23 cellular contexts compared by ENCODE assay signal in the genomic region with DNA sequence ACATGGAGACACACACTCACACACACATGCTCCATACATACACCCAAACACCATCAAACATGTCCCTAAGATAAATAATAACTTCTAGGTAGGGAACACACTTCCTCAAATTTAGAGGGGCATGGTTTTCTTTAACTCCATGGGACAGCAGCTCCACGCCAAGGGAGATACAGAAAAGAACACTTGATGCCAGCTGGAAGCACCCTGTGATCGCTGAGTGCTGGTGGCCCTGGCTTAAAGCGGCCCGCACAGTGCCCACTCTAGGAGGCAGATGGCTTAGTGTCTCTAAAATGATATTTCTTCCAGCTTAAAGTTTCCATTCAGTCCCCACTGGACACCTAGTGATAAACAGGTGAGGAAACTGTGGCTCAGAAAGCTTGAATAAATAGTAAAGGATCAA.
DNase-seq lines count a peak whose midpoint lies in the region; ATAC-seq and TF ChIP-seq lines count a peak whose summit lies in the region.
"Had no signal": no experiment of that assay in that cellular context is flagged by ENCODE, and none has a peak within 500 bp of the region (broad histone marks: within the 10 kb centered on the region; RNA-seq: fewer than 3 reads in every experiment).

No MANE protein-coding gene starts in this region.

- no peaks in the 10 kb centered on the region for H3K27me3 Mint-ChIP-seq in activated CD4-positive, alpha-beta T cell treated with anti-CD3 and anti-CD28 coated beads for 36 hours
- no peaks in the 10 kb centered on the region for H3K27me3 Mint-ChIP-seq in stimulated activated naive CD8-positive, alpha-beta T cell treated with anti-CD3 and anti-CD28 coated beads, Interleukin-15, amount 100 ng/mL, for 72 hours
- H3K27me3 Mint-ChIP-seq in GM23338 (ENCODE audit: insufficient read depth, low read depth, poor library complexity), result peaks cover 5% of the 10 kb centered on the region

- H3F3A ChIP-seq in GM23338 (replicated peaks; ENCODE audit: low read depth), result no peaks in the 10 kb centered on the region

- H3K27me3 ChIP-seq in heart left ventricle (peaks cover 0 to 3% (median 0%) of the 10 kb centered on the region in 9 donors), GM23338 (ENCODE audit: insufficient read depth) (no peaks in the 10 kb centered on the region)
- H3K27me3 ChIP-seq: ascending aorta had no signal

- H3K9me3 ChIP-seq in heart left ventricle, result no peaks in the 10 kb centered on the region
- H3K9me3 ChIP-seq: ascending aorta, upper lobe of left lung had no signal

- H3K36me3 ChIP-seq in heart left ventricle, result no peaks in the 10 kb centered on the region
- no peaks in the 10 kb centered on the region for H3K36me3 ChIP-seq in GM23338 (ENCODE audit: insufficient read depth)
- H3K36me3 ChIP-seq: ascending aorta, upper lobe of left lung had no signal

- H3K4me1 ChIP-seq in heart left ventricle (peaks cover 0 to 48% (median 0%) of the 10 kb centered on the region in 12 donors), GM23338 (ENCODE audit: insufficient read depth) (no peaks in the 10 kb centered on the region; the same call in 1 of the 2 replicates)
- H3K4me1 ChIP-seq: ascending aorta had no signal

- 0 out of 2 replicates have a peak, but pooled peaks cover 2% of the 10 kb centered on the region for H3K9me2 ChIP-seq in GM23338 (ENCODE audit: insufficient read depth)

- TF ChIP-seq CTCF in heart left ventricle (IDR thresholded peaks at IDR 0.05) (no peak), GM23338 (conservative IDR thresholded peaks at IDR 0.05; ENCODE audit: low read depth in 2 of 2) (no peak)

- peaks cover 79% of the 10 kb centered on the region for H3K4me1 Mint-ChIP-seq in activated CD4-positive, alpha-beta T cell treated with anti-CD3 and anti-CD28 coated beads for 36 hours
- H3K4me1 Mint-ChIP-seq in stimulated activated naive CD8-positive, alpha-beta T cell treated with anti-CD3 and anti-CD28 coated beads, Interleukin-15, amount 100 ng/mL, for 72 hours, result peaks cover 73% of the 10 kb centered on the region
- H3K4me1 Mint-ChIP-seq in GM23338, result peaks cover 21% of the 10 kb centered on the region

- peaks cover 2% of the 10 kb centered on the region for H3K9me3 Mint-ChIP-seq in activated CD4-positive, alpha-beta T cell treated with anti-CD3 and anti-CD28 coated beads for 36 hours (ENCODE audit: low read depth)
- peaks cover 0 to 4% of the 10 kb centered on the region in 2 donors for H3K9me3 Mint-ChIP-seq in stimulated activated naive CD8-positive, alpha-beta T cell treated with anti-CD3 and anti-CD28 coated beads, Interleukin-15, amount 100 ng/mL, for 72 hours
- H3K9me3 Mint-ChIP-seq in GM23338, result no peaks in the 10 kb centered on the region; the same call in 2 of the 3 replicates
- H3K9me3 Mint-ChIP-seq: dendritic cell treated with granulocyte-macrophage colony-stimulating factor and Interleukin-4, amounts not matched to agents 40 ng/mL and 50 ng/mL, for 4 days; T-helper 1 cell treated with Interleukin-12 subunit alpha and Interleukin-12 subunit beta and Interleukin-4 antibody, amounts not matched to agents 30 μg/mL and 1 μg/mL, for 36 hours had no signal

- no peak for ATAC-seq in activated CD4-positive, alpha-beta T cell treated with anti-CD3 and anti-CD28 coated beads for 36 hours
- ATAC-seq in stimulated activated naive CD8-positive, alpha-beta T cell treated with anti-CD3 and anti-CD28 coated beads, Interleukin-15, amount 100 ng/mL, for 72 hours, result no peak
- no peak for ATAC-seq in stimulated activated naive CD8-positive, alpha-beta T cell treated with anti-CD3 and anti-CD28 coated beads, Interleukin-15, Interleukin-2, amounts not matched to agents 100 U/mL and 50 U/mL, for 24 hours
- ATAC-seq in heart left ventricle (peak in 3 of 4 donors; percentile 37 to 64 (median 55)), GM23338 (no peak)

- DNase-seq in activated CD4-positive, alpha-beta T cell treated with anti-CD3 and anti-CD28 coated beads for 36 hours, result no peak
- no peak for DNase-seq in activated CD4-positive, alpha-beta T cell treated with anti-CD3 and anti-CD28 coated beads for 4 hours
- no peak for DNase-seq in stimulated activated naive CD8-positive, alpha-beta T cell treated with anti-CD3 and anti-CD28 coated beads, Interleukin-15, amount 100 ng/mL, for 72 hours
- no peak for DNase-seq in stimulated activated naive CD8-positive, alpha-beta T cell treated with anti-CD3 and anti-CD28 coated beads, Interleukin-15, Interleukin-2, amounts not matched to agents 100 U/mL and 50 U/mL, for 24 hours
- DNase-seq in heart left ventricle, result no peak
- DNase-seq in NCI-H1436 (lab: John Stamatoyannopoulos, UW), result no peak
- DNase-seq in GM23338 (ENCODE audit: low spot score), result no peak
- no peak for DNase-seq in NCI-H146 treated with DMSO at 0.1 percent for 48 hours (lab: John Stamatoyannopoulos, UW; ENCODE audit: unreplicated experiment)
- DNase-seq: activated CD4-positive, alpha-beta T cell treated with anti-CD3 and anti-CD28 coated beads, Interleukin-2, amount 50 U/mL, for 1 hour; activated naive CD4-positive, alpha-beta T cell treated with Interleukin-2 at 50 U/mL for 16 hours; AML-193; caudate nucleus; H7; Karpas-422; mammary epithelial cell; NCI-H1930; NCI-H2227 treated with DMSO at 0.1 percent for 48 hours; occipital lobe; upper lobe of left lung had no signal

- no peaks in the 10 kb centered on the region for H3K79me2 ChIP-seq in GM23338 (replicated peaks; ENCODE audit: insufficient read depth)

- H3K4me3 ChIP-seq in heart left ventricle (no peak overlapping the region), GM23338 (no peak overlapping the region)
- H3K4me3 ChIP-seq: ascending aorta, skin epidermis, upper lobe of left lung had no signal

- 70 to 93% (median 85%) methylated on average over 3 to 4 of the region's 4 CpGs for WGBS in heart left ventricle, 4 donors

- H3K4me3 Mint-ChIP-seq in activated CD4-positive, alpha-beta T cell treated with anti-CD3 and anti-CD28 coated beads for 36 hours, result no peak overlapping the region
- H3K4me3 Mint-ChIP-seq in stimulated activated naive CD8-positive, alpha-beta T cell treated with anti-CD3 and anti-CD28 coated beads, Interleukin-15, amount 100 ng/mL, for 72 hours, result peak overlapping the region; percentile 1 to 4
- no peak overlapping the region for H3K4me3 Mint-ChIP-seq in GM23338
- H3K4me3 Mint-ChIP-seq: dendritic cell treated with granulocyte-macrophage colony-stimulating factor and Interleukin-4, amounts not matched to agents 40 ng/mL and 50 ng/mL, for 4 days; T-helper 1 cell treated with Interleukin-12 subunit alpha and Interleukin-12 subunit beta and Interleukin-4 antibody, amounts not matched to agents 30 μg/mL and 1 μg/mL, for 36 hours had no signal

- no peaks in the 10 kb centered on the region for H4K20me1 ChIP-seq in GM23338 (replicated peaks; ENCODE audit: insufficient read depth)

- no peak overlapping the region for H3K4me2 ChIP-seq in GM23338

- H3K27ac Mint-ChIP-seq in activated CD4-positive, alpha-beta T cell treated with anti-CD3 and anti-CD28 coated beads for 36 hours, result peak overlapping the region; percentile 9
- peak overlapping the region in 1 of 2 donors; percentile 67 for H3K27ac Mint-ChIP-seq in stimulated activated naive CD8-positive, alpha-beta T cell treated with anti-CD3 and anti-CD28 coated beads, Interleukin-15, amount 100 ng/mL, for 72 hours
- no peak overlapping the region for H3K27ac Mint-ChIP-seq in GM23338
- H3K27ac Mint-ChIP-seq: dendritic cell treated with granulocyte-macrophage colony-stimulating factor and Interleukin-4, amounts not matched to agents 40 ng/mL and 50 ng/mL, for 4 days; T-helper 1 cell treated with Interleukin-12 subunit alpha and Interleukin-12 subunit beta and Interleukin-4 antibody, amounts not matched to agents 30 μg/mL and 1 μg/mL, for 36 hours had no signal

- no peak overlapping the region for H2AFZ ChIP-seq in GM23338

- no peak overlapping the region for H3K27ac ChIP-seq in heart left ventricle
- H3K27ac ChIP-seq in GM23338 (ENCODE audit: low read depth), result no peak overlapping the region
- H3K27ac ChIP-seq: ascending aorta, skin epidermis, upper lobe of left lung had no signal

- CTCF ChIA-PET in activated CD4-positive, alpha-beta T cell treated with anti-CD3 and anti-CD28 coated beads for 36 hours (lab: Charles Lee), result interaction anchor here (0.7 to 1.5 kb wide), 4 partner anchors 20 to 63 kb away, joined by 3 to 5 read pairs (median 4); no protein-coding TSS in a partner anchor

- TF ChIP-seq POLR2A in heart left ventricle (IDR thresholded peaks at IDR 0.05), result no peak

- intact Hi-C loops in activated CD4-positive, alpha-beta T cell treated with anti-CD3 and anti-CD28 coated beads for 36 hours (cut with DNase I, micrococcal nuclease), result no loop called here
- intact Hi-C loops in heart left ventricle (cut with DNase I), result no loop called here

- POLR2A ChIA-PET in activated CD4-positive, alpha-beta T cell treated with anti-CD3 and anti-CD28 coated beads for 36 hours (lab: Charles Lee), result no interaction called here

- peaks cover 12% of the 10 kb centered on the region for H3K36me3 Mint-ChIP-seq in activated CD4-positive, alpha-beta T cell treated with anti-CD3 and anti-CD28 coated beads for 36 hours (ENCODE audit: low read depth)
- H3K36me3 Mint-ChIP-seq in GM23338 (ENCODE audit: low read depth), result no peaks in the 10 kb centered on the region

TF ChIP-seq in GM23338, 12 proteins besides CTCF, POLR2A, EP300 and RAD21 (continues in another document):
- TF ChIP-seq JUNB (IDR thresholded peaks at IDR 0.05; ENCODE audit: unreplicated experiment), result no peak

Comparison
In these comparisons a context has a peak if more than half of its experiments do, and no peak if none do; other contexts are left out.
1. ATAC-seq: peak in heart left ventricle (3 of 4); none in activated CD4-positive, alpha-beta T cell treated with anti-CD3 and anti-CD28 coated beads for 36 hours (single experiment), stimulated activated naive CD8-positive, alpha-beta T cell treated with anti-CD3 and anti-CD28 coated beads, Interleukin-15, amount 100 ng/mL, for 72 hours (single experiment), stimulated activated naive CD8-positive, alpha-beta T cell treated with anti-CD3 and anti-CD28 coated beads, Interleukin-15, Interleukin-2, amounts not matched to agents 100 U/mL and 50 U/mL, for 24 hours (single experiment) and GM23338 (single experiment).
2. H3K4me3 Mint-ChIP-seq: peak in stimulated activated naive CD8-positive, alpha-beta T cell treated with anti-CD3 and anti-CD28 coated beads, Interleukin-15, amount 100 ng/mL, for 72 hours (2 of 2); none in activated CD4-positive, alpha-beta T cell treated with anti-CD3 and anti-CD28 coated beads for 36 hours (single experiment) and GM23338 (single experiment).